In the genomic region with DNA sequence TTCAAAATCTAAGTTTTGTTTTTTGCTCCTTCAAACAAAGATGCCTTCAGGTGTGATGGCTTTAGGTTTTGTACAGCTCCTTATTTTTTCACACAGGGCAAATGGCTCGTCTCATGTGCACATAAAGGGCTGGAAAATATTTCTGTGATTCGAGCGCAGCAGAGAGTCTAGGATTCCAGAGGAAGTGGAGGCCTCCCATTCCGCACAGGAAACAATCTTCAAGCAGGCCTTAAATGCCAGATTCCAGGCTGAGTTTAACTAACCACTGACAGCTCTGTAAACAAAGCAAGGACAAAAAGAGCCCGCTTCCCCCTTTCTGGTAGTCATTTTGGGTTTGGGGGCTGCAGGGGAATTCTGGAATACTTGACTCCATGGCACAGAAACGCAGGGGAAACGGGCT, we compare ENCODE assay signal across 12 cellular contexts.
DNase-seq lines count a peak whose midpoint lies in the region; ATAC-seq and TF ChIP-seq lines count a peak whose summit lies in the region.
"Had no signal": no experiment of that assay in that cellular context is flagged by ENCODE, and none has a peak within 500 bp of the region (broad histone marks: within the 10 kb centered on the region; RNA-seq: fewer than 3 reads in every experiment).

No MANE protein-coding gene starts in this region.

- H3K27me3 ChIP-seq in AG04450 (ENCODE audit: control insufficient read depth, insufficient read depth, low read length) = no peaks in the 10 kb centered on the region
- H3K27me3 ChIP-seq in ascending aorta = no peaks in the 10 kb centered on the region
- H3K27me3 ChIP-seq in heart right ventricle = no peaks in the 10 kb centered on the region
- H3K27me3 ChIP-seq in SK-N-SH (ENCODE audit: insufficient read depth) = no peaks in the 10 kb centered on the region
- H3K27me3 ChIP-seq: dorsolateral prefrontal cortex had no signal

- no peak for TF ChIP-seq RAD21 in SK-N-SH (IDR thresholded peaks at IDR 0.05; ENCODE audit: low read length)

- peaks cover 16 to 60% of the 10 kb centered on the region in 2 donors for H3K4me1 ChIP-seq in ascending aorta
- H3K4me1 ChIP-seq in heart right ventricle = peaks cover 0 to 70% (median 49%) of the 10 kb centered on the region in 9 donors
- peaks cover 0 to 6% of the 10 kb centered on the region in 2 experiments; a peak in 3 of 4 replicates for H3K4me1 ChIP-seq in SK-N-SH (ENCODE audit: control insufficient read depth in 1 of 2, insufficient read depth in 2 of 2, low read depth in 1 of 2, low read length in 1 of 2)

- H3K9me2 ChIP-seq in SK-N-SH = no peaks in the 10 kb centered on the region

- no peaks in the 10 kb centered on the region for H3K9me3 Mint-ChIP-seq in progenitor cell of endocrine pancreas (ENCODE audit: low read depth)
- H3K9me3 Mint-ChIP-seq in activated CD4-positive, alpha-beta memory T cell treated with anti-CD3 and anti-CD28 coated beads, Interleukin-2, amount 10 ng/mL, durations not matched to agents 7 days and 5 days = no peaks in the 10 kb centered on the region
- H3K9me3 Mint-ChIP-seq: activated T-helper 17 cell treated with anti-CD3 and anti-CD28 coated beads, Interleukin-2, amount 50 U/mL, for 72 hours; natural killer cell had no signal

- H3K9me3 ChIP-seq in AG04450 (ENCODE audit: control insufficient read depth, insufficient read depth, low read length) (no peaks in the 10 kb centered on the region), ascending aorta (no peaks in the 10 kb centered on the region), heart right ventricle (no peaks in the 10 kb centered on the region), SK-N-SH (no peaks in the 10 kb centered on the region)

- peaks cover 8% of the 10 kb centered on the region for H3K36me3 Mint-ChIP-seq in progenitor cell of endocrine pancreas (ENCODE audit: insufficient read depth)
- H3K36me3 Mint-ChIP-seq in activated CD4-positive, alpha-beta memory T cell treated with anti-CD3 and anti-CD28 coated beads, Interleukin-2, amount 10 ng/mL, durations not matched to agents 7 days and 5 days (ENCODE audit: low read depth) = no peaks in the 10 kb centered on the region
- H3K36me3 Mint-ChIP-seq: natural killer cell had no signal

- peak overlapping the region; percentile 91 for H3K27ac Mint-ChIP-seq in progenitor cell of endocrine pancreas
- no peak overlapping the region for H3K27ac Mint-ChIP-seq in activated CD4-positive, alpha-beta memory T cell treated with anti-CD3 and anti-CD28 coated beads, Interleukin-2, amount 10 ng/mL, durations not matched to agents 7 days and 5 days
- H3K27ac Mint-ChIP-seq: activated T-helper 17 cell treated with anti-CD3 and anti-CD28 coated beads, Interleukin-2, amount 50 U/mL, for 72 hours; natural killer cell had no signal

- peaks cover 42% of the 10 kb centered on the region; the same call in 1 of the 2 replicates for H4K20me1 ChIP-seq in SK-N-SH (ENCODE audit: insufficient read depth)

- H3K79me2 ChIP-seq in SK-N-SH (ENCODE audit: insufficient read depth) = peaks cover 98% of the 10 kb centered on the region

- peaks cover 53% of the 10 kb centered on the region for H3K4me1 Mint-ChIP-seq in progenitor cell of endocrine pancreas (ENCODE audit: low read depth)
- peaks cover 14% of the 10 kb centered on the region for H3K4me1 Mint-ChIP-seq in activated CD4-positive, alpha-beta memory T cell treated with anti-CD3 and anti-CD28 coated beads, Interleukin-2, amount 10 ng/mL, durations not matched to agents 7 days and 5 days

- peak in 7 of 8 donors; percentile 41 to 82 (median 72) for ATAC-seq in heart right ventricle
- no peak for ATAC-seq in GM18870 (IDR thresholded peaks at IDR 0.05; ENCODE audit: unreplicated experiment)
- ATAC-seq: activated T-helper 17 cell treated with anti-CD3 and anti-CD28 coated beads, Interleukin-2, amount 50 U/mL, for 72 hours; natural killer cell had no signal

- no peak overlapping the region for H3K4me2 ChIP-seq in SK-N-SH

- H3K36me3 ChIP-seq in ascending aorta (peaks cover 23 to 30% of the 10 kb centered on the region in 2 donors), heart right ventricle (peaks cover 0 to 31% (median 18%) of the 10 kb centered on the region in 9 donors), SK-N-SH (replicated peaks in 1 of 2; ENCODE audit: control insufficient read depth in 1 of 2, insufficient read depth in 2 of 2, low read length in 1 of 2) (peaks cover 47 to 57% of the 10 kb centered on the region in 2 experiments)

- TF ChIP-seq EP300 in SK-N-SH (IDR thresholded peaks at IDR 0.05; ENCODE audit: borderline replicate concordance in 1 of 2, low read depth in 1 of 2, low read length in 1 of 2) = no peak

- H3K4me3 ChIP-seq in AG04450 (ENCODE audit: low read depth, low read length) = no peak overlapping the region; the same call in 1 of the 2 replicates
- H3K4me3 ChIP-seq in ascending aorta = peak overlapping the region in 1 of 2 donors; percentile 34
- peak overlapping the region in 3 of 10 donors; percentile 5 to 35 (median 10) for H3K4me3 ChIP-seq in heart right ventricle
- no peak overlapping the region for H3K4me3 ChIP-seq in SK-N-SH (ENCODE audit: low read depth in 2 of 2, low read length in 1 of 2)

- CTCF ChIA-PET in AG04450 (lab: Charles Lee) (interaction anchor here (0.8 to 1.4 kb wide), 4 partner anchors 10 to 176 kb away, joined by 3 to 5 read pairs (median 4); no protein-coding TSS in a partner anchor), SK-N-SH (lab: Yijun Ruan, JAX) (no interaction called here)
- CTCF ChIA-PET in activated CD4-positive, alpha-beta memory T cell treated with anti-CD3 and anti-CD28 coated beads, Interleukin-2, amount 10 ng/mL, durations not matched to agents 7 days and 5 days (lab: Charles Lee) = no interaction called here

- H3F3A ChIP-seq in SK-N-SH (replicated peaks; ENCODE audit: insufficient read depth) = peaks cover 35% of the 10 kb centered on the region

- POLR2A ChIA-PET in AG04450 (lab: Yijun Ruan, JAX) (no interaction called here), SK-N-SH (lab: Yijun Ruan, JAX) (no interaction called here)
- POLR2A ChIA-PET in activated CD4-positive, alpha-beta memory T cell treated with anti-CD3 and anti-CD28 coated beads, Interleukin-2, amount 10 ng/mL, durations not matched to agents 7 days and 5 days (lab: Charles Lee) = no interaction called here

- H3K9ac ChIP-seq in SK-N-SH = no peak overlapping the region

- DNase-seq in AG04450 (ENCODE audit: low read depth, low spot score) (no peak), ascending aorta (ENCODE audit: low spot score in 2 of 2) (no peak), heart right ventricle (no peak), progenitor cell of endocrine pancreas (ENCODE audit: low spot score, unreplicated experiment) (no peak), C1 segment of cervical spinal cord (lab: John Stamatoyannopoulos, UW) (no peak), SK-N-SH (no peak)
- DNase-seq in activated CD4-positive, alpha-beta memory T cell treated with anti-CD3 and anti-CD28 coated beads, Interleukin-2, amount 10 ng/mL, durations not matched to agents 7 days and 5 days = no peak
- DNase-seq: dorsolateral prefrontal cortex, natural killer cell, NCI-H1694 treated with DMSO at 0.1 percent for 48 hours had no signal

- 35 to 38% methylated on average over 7 of the region's 7 CpGs for WGBS in heart right ventricle, 2 donors
- 90% methylated on average over 7 of the region's 7 CpGs for WGBS in SK-N-SH (ENCODE audit: low lambda C conversion rate)

- intact Hi-C loops in ascending aorta (cut with DNase I) = loop anchor here (5.0 kb wide), 1 partner anchor 84 kb away; no protein-coding TSS in a partner anchor
- intact Hi-C loops in heart right ventricle (cut with DNase I) = loop anchor here in 1 of 10 donors (5.0 to 10.0 kb wide), 2 partner anchors 84 to 298 kb away; no protein-coding TSS in a partner anchor

- H3K27ac ChIP-seq in AG04450 (ENCODE audit: low read depth, low read length) (peak overlapping the region; percentile 42), ascending aorta (peak overlapping the region; percentile 70 to 74), heart right ventricle (peak overlapping the region; percentile 28 to 85 (median 68)), SK-N-SH (ENCODE audit: low read depth in 2 of 2, low read length in 1 of 2) (no peak overlapping the region; a peak in 1 of 4 replicates)

- peak overlapping the region; percentile 60 for H3K4me3 Mint-ChIP-seq in progenitor cell of endocrine pancreas (ENCODE audit: low read depth)
- no peak overlapping the region for H3K4me3 Mint-ChIP-seq in activated CD4-positive, alpha-beta memory T cell treated with anti-CD3 and anti-CD28 coated beads, Interleukin-2, amount 10 ng/mL, durations not matched to agents 7 days and 5 days
- H3K4me3 Mint-ChIP-seq: activated T-helper 17 cell treated with anti-CD3 and anti-CD28 coated beads, Interleukin-2, amount 50 U/mL, for 72 hours; natural killer cell had no signal

- H2AFZ ChIP-seq in SK-N-SH (ENCODE audit: low read depth) = no peak overlapping the region

- TF ChIP-seq CTCF in AG04450 (IDR thresholded peaks at IDR 0.05; ENCODE audit: low read depth, low read length) (no peak), ascending aorta (IDR thresholded peaks at IDR 0.05) (no peak), heart right ventricle (IDR thresholded peaks at IDR 0.05) (no peak), progenitor cell of endocrine pancreas (IDR thresholded peaks at IDR 0.05; ENCODE audit: unreplicated experiment) (no peak), SK-N-SH (IDR thresholded peaks at IDR 0.05) (no peak)

- no peaks in the 10 kb centered on the region for H3K27me3 Mint-ChIP-seq in progenitor cell of endocrine pancreas
- no peaks in the 10 kb centered on the region for H3K27me3 Mint-ChIP-seq in activated CD4-positive, alpha-beta memory T cell treated with anti-CD3 and anti-CD28 coated beads, Interleukin-2, amount 10 ng/mL, durations not matched to agents 7 days and 5 days
- H3K27me3 Mint-ChIP-seq: activated T-helper 17 cell treated with anti-CD3 and anti-CD28 coated beads, Interleukin-2, amount 50 U/mL, for 72 hours had no signal

TF ChIP-seq in SK-N-SH, 30 proteins besides CTCF, POLR2A, EP300 and RAD21:
- no peak for TF ChIP-seq MEF2A (IDR thresholded peaks at IDR 0.05; ENCODE audit: borderline replicate concordance, low read depth)

Comparison
In these comparisons a context has a peak if more than half of its experiments do, and no peak if none do; other contexts are left out.
1. H3K27ac ChIP-seq: peak in AG04450 (single experiment), ascending aorta (2 of 2) and heart right ventricle (10 of 10); none in SK-N-SH (0 of 2).